Comparison of ENCODE assay signal across 8 cellular contexts in genomic region chr2:131490616-131491468, GRCh38. TPM values are rescaled to one million over a fixed set of nuclear protein-coding genes. Genes with fewer than 3 reads are reported as not detected.
DNase-seq lines count a peak whose midpoint lies in the region; ATAC-seq and TF ChIP-seq lines count a peak whose summit lies in the region.
"Not testable (repeated sequence)": the region's sequence is repeated elsewhere in the genome, so short reads cannot be mapped to it uniquely, and the experiment has no call there.

No MANE protein-coding gene starts in this region.

- peaks cover 18% of the 10 kb centered on the region for H3K4me1 Mint-ChIP-seq in mesothelial cell of epicardium

- H3K4me3 ChIP-seq in AG04450 (ENCODE audit: low read depth, low read length): peak overlapping the region; percentile 57
- peak overlapping the region; percentile 87 for H3K4me3 ChIP-seq in WERI-Rb-1 (ENCODE audit: low read depth, low read length)
- peak overlapping the region; percentile 18 to 98 for H3K4me3 ChIP-seq in ascending aorta
- peak overlapping the region; percentile 56 for H3K4me3 ChIP-seq in fibroblast of mammary gland (ENCODE audit: control insufficient read depth, low read depth, low read length)

- not testable (repeated sequence) for H3K27me3 ChIP-seq in AG04450 (ENCODE audit: control insufficient read depth, insufficient read depth, low read length); WERI-Rb-1 (ENCODE audit: insufficient read depth, low read depth, severe bottlenecking); ascending aorta

- H3K4me3 Mint-ChIP-seq in mesothelial cell of epicardium: peak overlapping the region; percentile 71

- H3K27me3 Mint-ChIP-seq in mesothelial cell of epicardium (ENCODE audit: low read depth): not testable (repeated sequence)

- not testable (repeated sequence) for H3K36me3 Mint-ChIP-seq in mesothelial cell of epicardium

- intact Hi-C loops in ascending aorta (cut with DNase I): loop anchor here (5.0 to 10.0 kb wide), 9 partner anchors 36 to 1614 kb away; partner anchors contain the start of genes CCDC74A, FAM168B, IMP4 and PLEKHB2

- not testable (repeated sequence) for H3K9me3 Mint-ChIP-seq in mesothelial cell of epicardium

- H3K36me3 ChIP-seq in WERI-Rb-1, ascending aorta: not testable (repeated sequence)

- H3K4me1 ChIP-seq in ascending aorta: not testable (repeated sequence)

- H3K9me3 ChIP-seq in AG04450 (ENCODE audit: control insufficient read depth, insufficient read depth, low read length); WERI-Rb-1 (ENCODE audit: severe bottlenecking); ascending aorta: not testable (repeated sequence)

- H3K27ac ChIP-seq in AG04450 (ENCODE audit: low read depth, low read length); ascending aorta: not testable (repeated sequence)
- H3K27ac ChIP-seq in WERI-Rb-1: peak overlapping the region; percentile 54

- CTCF ChIA-PET in AG04450 (lab: Charles Lee): interaction anchor here (3.0 kb wide), 1 partner anchor 77 kb away, joined by 34 read pairs; no protein-coding TSS in a partner anchor

- ATAC-seq in GM19438 (IDR thresholded peaks at IDR 0.05; ENCODE audit: low read depth, unreplicated experiment): peak; percentile 22

- POLR2A ChIA-PET in AG04450 (lab: Yijun Ruan, JAX): not testable (repeated sequence)

- not testable (repeated sequence) for DNase-seq in AG04450 (ENCODE audit: low read depth, low spot score); WERI-Rb-1; ascending aorta (ENCODE audit: low spot score in 2 of 2); mesothelial cell of epicardium (ENCODE audit: low spot score in 2 of 2, unreplicated experiment in 2 of 2)
- DNase-seq in NCI-H2107 treated with DMSO at 0.1 percent for 48 hours (lab: John Stamatoyannopoulos, UW; ENCODE audit: unreplicated experiment) (peak; percentile 2), fibroblast of mammary gland (ENCODE audit: low read depth) (peak; percentile 37)
- peak; percentile 44 for DNase-seq in stimulated activated CD4-positive, alpha-beta T cell treated with anti-CD3 and anti-CD28 coated beads, Interleukin-15, amount 100 ng/mL, for 24 hours

- peak overlapping the region; percentile 53 for H3K27ac Mint-ChIP-seq in mesothelial cell of epicardium

- not testable (repeated sequence) for TF ChIP-seq CTCF in AG04450 (IDR thresholded peaks at IDR 0.05; ENCODE audit: low read depth, low read length); WERI-Rb-1 (IDR thresholded peaks at IDR 0.05; ENCODE audit: low read depth, low read length); ascending aorta (IDR thresholded peaks at IDR 0.05); fibroblast of mammary gland (conservative IDR thresholded peaks at IDR 0.05; ENCODE audit: control insufficient read depth, insufficient read depth, low read depth, low read length); mesothelial cell of epicardium (IDR thresholded peaks at IDR 0.05; ENCODE audit: unreplicated experiment)

RNA-seq across cellular contexts. Expression of gene MZT2A, which starts 1.4 kb away (rescaled TPM):
- 30.9 and 31.7 TPM in 2 replicates for polyA plus RNA-seq in AG04450 (2011; rRNA removed)
- 5.6 and 5.8 TPM in 2 replicates for polyA minus RNA-seq in AG04450 (2011; rRNA and poly(A)+ RNA removed)
- 108 TPM for total RNA-seq in ascending aorta
- total RNA-seq in mesothelial cell of epicardium: 106 to 109 TPM (median 106 TPM) in 3 replicates

RNA-seq across cellular contexts. Expression of gene TUBA3D, which starts 14.9 kb away (rescaled TPM):
- not detected in 2 replicates for polyA plus RNA-seq in AG04450 (2011; rRNA removed)
- not detected in 2 replicates for polyA minus RNA-seq in AG04450 (2011; rRNA and poly(A)+ RNA removed)
- total RNA-seq in ascending aorta (not detected), mesothelial cell of epicardium (not detected in 3 replicates)

RNA-seq across cellular contexts. Expression of gene CCDC74A, which starts 36.8 kb away (rescaled TPM):
- polyA plus RNA-seq in AG04450 (2011; rRNA removed): 4.0 and 5.2 TPM in 2 replicates
- 1.4 and 1.6 TPM in 2 replicates for polyA minus RNA-seq in AG04450 (2011; rRNA and poly(A)+ RNA removed)
- 1.8 TPM for total RNA-seq in ascending aorta
- total RNA-seq in mesothelial cell of epicardium: 9.6 to 11.0 TPM (median 10.9 TPM) in 3 replicates
